ENCODE assay signal across 1 cellular context in the genomic region with DNA sequence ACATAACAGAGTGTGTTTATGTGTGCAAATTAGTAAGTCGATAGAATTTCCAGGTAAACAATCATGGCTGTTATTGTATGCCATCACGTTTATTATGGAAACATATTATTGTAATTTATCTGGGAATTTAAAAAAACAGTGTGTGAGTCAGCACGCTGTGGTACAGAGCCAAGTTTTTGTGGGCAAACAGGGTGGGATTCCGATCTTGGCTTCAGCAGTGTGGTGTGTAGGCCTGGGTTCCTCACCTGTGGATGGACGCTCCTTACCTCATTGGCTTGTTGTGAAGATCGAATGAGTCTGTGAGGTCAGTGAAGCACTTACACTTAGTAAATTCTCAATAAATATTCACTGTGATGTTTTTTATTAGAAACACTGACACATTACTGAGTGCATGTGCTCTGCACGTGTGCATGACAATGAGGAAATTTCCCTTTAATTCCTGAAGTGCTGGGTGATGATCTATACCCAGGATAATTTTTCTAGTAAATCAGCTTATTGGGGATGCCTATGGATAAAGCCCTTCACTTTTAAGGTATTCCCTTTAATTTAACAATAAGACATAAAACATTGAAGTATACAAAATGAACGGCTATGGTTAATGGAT.
A peak's percentile ranks its signal among the peaks of the same experiment; 100 is the strongest.
TF ChIP-seq lines count a peak whose summit lies in the region.

No MANE protein-coding gene starts in this region.

TF ChIP-seq in SK-N-SH, 30 proteins besides CTCF, POLR2A, EP300 and RAD21 (continued from another document):
- TF ChIP-seq, protein P1, sequence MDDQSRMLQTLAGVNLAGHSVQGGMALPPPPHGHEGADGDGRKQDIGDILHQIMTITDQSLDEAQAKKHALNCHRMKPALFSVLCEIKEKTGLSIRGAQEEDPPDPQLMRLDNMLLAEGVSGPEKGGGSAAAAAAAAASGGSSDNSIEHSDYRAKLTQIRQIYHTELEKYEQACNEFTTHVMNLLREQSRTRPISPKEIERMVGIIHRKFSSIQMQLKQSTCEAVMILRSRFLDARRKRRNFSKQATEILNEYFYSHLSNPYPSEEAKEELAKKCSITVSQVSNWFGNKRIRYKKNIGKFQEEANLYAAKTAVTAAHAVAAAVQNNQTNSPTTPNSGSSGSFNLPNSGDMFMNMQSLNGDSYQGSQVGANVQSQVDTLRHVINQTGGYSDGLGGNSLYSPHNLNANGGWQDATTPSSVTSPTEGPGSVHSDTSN (IDR thresholded peaks at IDR 0.05), result no peak
- TF ChIP-seq FOSL2 (IDR thresholded peaks at IDR 0.05; ENCODE audit: borderline replicate concordance, low read depth), result peak; percentile 32; the same call in 1 of the 2 replicates
- TF ChIP-seq, protein P2, sequence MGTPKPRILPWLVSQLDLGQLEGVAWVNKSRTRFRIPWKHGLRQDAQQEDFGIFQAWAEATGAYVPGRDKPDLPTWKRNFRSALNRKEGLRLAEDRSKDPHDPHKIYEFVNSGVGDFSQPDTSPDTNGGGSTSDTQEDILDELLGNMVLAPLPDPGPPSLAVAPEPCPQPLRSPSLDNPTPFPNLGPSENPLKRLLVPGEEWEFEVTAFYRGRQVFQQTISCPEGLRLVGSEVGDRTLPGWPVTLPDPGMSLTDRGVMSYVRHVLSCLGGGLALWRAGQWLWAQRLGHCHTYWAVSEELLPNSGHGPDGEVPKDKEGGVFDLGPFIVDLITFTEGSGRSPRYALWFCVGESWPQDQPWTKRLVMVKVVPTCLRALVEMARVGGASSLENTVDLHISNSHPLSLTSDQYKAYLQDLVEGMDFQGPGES (IDR thresholded peaks at IDR 0.05; ENCODE audit: low read depth, low read length), result no peak
- TF ChIP-seq, protein P3, sequence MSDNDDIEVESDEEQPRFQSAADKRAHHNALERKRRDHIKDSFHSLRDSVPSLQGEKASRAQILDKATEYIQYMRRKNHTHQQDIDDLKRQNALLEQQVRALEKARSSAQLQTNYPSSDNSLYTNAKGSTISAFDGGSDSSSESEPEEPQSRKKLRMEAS (IDR thresholded peaks at IDR 0.05; ENCODE audit: low read depth), result peak; percentile 45; the same call in 1 of the 2 replicates
- no peak for TF ChIP-seq RXRA (IDR thresholded peaks at IDR 0.05; ENCODE audit: borderline replicate concordance, low read depth)
- TF ChIP-seq YY1 (IDR thresholded peaks at IDR 0.05; ENCODE audit: low read depth), result no peak
- no peak for TF ChIP-seq TAF1 (IDR thresholded peaks at IDR 0.05; ENCODE audit: borderline replicate concordance, low read depth, low read length)
- no peak for TF ChIP-seq SIN3A (IDR thresholded peaks at IDR 0.05; ENCODE audit: borderline replicate concordance, low read depth, low read length)
- peak; percentile 59 for TF ChIP-seq NFIC (IDR thresholded peaks at IDR 0.05; ENCODE audit: borderline replicate concordance)
- TF ChIP-seq JUND (IDR thresholded peaks at IDR 0.05), result peak; percentile 51
- no peak for TF ChIP-seq RCOR1 (IDR thresholded peaks at IDR 0.05; ENCODE audit: low read length)
- no peak for TF ChIP-seq SMC3 (IDR thresholded peaks at IDR 0.05; ENCODE audit: low read depth, low read length)
- TF ChIP-seq TCF12 (IDR thresholded peaks at IDR 0.05), result peak; percentile 41
- TF ChIP-seq GABPA (IDR thresholded peaks at IDR 0.05; ENCODE audit: low read depth), result no peak
- no peak for TF ChIP-seq FOXM1 (IDR thresholded peaks at IDR 0.05; ENCODE audit: low read depth)
- TF ChIP-seq MEF2A (IDR thresholded peaks at IDR 0.05; ENCODE audit: borderline replicate concordance, low read depth), result no peak
- TF ChIP-seq MXI1 (IDR thresholded peaks at IDR 0.05; ENCODE audit: low read depth, low read length), result no peak
- TF ChIP-seq, protein P4, sequence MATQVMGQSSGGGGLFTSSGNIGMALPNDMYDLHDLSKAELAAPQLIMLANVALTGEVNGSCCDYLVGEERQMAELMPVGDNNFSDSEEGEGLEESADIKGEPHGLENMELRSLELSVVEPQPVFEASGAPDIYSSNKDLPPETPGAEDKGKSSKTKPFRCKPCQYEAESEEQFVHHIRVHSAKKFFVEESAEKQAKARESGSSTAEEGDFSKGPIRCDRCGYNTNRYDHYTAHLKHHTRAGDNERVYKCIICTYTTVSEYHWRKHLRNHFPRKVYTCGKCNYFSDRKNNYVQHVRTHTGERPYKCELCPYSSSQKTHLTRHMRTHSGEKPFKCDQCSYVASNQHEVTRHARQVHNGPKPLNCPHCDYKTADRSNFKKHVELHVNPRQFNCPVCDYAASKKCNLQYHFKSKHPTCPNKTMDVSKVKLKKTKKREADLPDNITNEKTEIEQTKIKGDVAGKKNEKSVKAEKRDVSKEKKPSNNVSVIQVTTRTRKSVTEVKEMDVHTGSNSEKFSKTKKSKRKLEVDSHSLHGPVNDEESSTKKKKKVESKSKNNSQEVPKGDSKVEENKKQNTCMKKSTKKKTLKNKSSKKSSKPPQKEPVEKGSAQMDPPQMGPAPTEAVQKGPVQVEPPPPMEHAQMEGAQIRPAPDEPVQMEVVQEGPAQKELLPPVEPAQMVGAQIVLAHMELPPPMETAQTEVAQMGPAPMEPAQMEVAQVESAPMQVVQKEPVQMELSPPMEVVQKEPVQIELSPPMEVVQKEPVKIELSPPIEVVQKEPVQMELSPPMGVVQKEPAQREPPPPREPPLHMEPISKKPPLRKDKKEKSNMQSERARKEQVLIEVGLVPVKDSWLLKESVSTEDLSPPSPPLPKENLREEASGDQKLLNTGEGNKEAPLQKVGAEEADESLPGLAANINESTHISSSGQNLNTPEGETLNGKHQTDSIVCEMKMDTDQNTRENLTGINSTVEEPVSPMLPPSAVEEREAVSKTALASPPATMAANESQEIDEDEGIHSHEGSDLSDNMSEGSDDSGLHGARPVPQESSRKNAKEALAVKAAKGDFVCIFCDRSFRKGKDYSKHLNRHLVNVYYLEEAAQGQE (IDR thresholded peaks at IDR 0.05; ENCODE audit: low read depth, low read length), result no peak
- TF ChIP-seq, protein P5, sequence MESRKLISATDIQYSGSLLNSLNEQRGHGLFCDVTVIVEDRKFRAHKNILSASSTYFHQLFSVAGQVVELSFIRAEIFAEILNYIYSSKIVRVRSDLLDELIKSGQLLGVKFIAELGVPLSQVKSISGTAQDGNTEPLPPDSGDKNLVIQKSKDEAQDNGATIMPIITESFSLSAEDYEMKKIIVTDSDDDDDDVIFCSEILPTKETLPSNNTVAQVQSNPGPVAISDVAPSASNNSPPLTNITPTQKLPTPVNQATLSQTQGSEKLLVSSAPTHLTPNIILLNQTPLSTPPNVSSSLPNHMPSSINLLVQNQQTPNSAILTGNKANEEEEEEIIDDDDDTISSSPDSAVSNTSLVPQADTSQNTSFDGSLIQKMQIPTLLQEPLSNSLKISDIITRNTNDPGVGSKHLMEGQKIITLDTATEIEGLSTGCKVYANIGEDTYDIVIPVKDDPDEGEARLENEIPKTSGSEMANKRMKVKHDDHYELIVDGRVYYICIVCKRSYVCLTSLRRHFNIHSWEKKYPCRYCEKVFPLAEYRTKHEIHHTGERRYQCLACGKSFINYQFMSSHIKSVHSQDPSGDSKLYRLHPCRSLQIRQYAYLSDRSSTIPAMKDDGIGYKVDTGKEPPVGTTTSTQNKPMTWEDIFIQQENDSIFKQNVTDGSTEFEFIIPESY (IDR thresholded peaks at IDR 0.05; ENCODE audit: borderline replicate concordance, low read depth), result no peak
- TF ChIP-seq, protein P6, sequence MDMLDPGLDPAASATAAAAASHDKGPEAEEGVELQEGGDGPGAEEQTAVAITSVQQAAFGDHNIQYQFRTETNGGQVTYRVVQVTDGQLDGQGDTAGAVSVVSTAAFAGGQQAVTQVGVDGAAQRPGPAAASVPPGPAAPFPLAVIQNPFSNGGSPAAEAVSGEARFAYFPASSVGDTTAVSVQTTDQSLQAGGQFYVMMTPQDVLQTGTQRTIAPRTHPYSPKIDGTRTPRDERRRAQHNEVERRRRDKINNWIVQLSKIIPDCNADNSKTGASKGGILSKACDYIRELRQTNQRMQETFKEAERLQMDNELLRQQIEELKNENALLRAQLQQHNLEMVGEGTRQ (IDR thresholded peaks at IDR 0.05; ENCODE audit: borderline replicate concordance, low read depth, low read length), result no peak
- TF ChIP-seq EZH2phosphoT487 (IDR thresholded peaks at IDR 0.05; ENCODE audit: borderline replicate concordance, low read depth), result no peak
- TF ChIP-seq FOXJ3 (CRISPR knock-in tag; IDR thresholded peaks at IDR 0.05), result no peak
- no peak for TF ChIP-seq CHD2 (IDR thresholded peaks at IDR 0.05; ENCODE audit: low read length, partially characterized antibody)
- no peak for TF ChIP-seq RFX5 (IDR thresholded peaks at IDR 0.05; ENCODE audit: low read length)
- no peak for TF ChIP-seq ELF1 (IDR thresholded peaks at IDR 0.05)
- TF ChIP-seq NRF1 (IDR thresholded peaks at IDR 0.05; ENCODE audit: low read depth, low read length), result no peak
